ENCODE assay signal across 8 cellular contexts in the genomic region with DNA sequence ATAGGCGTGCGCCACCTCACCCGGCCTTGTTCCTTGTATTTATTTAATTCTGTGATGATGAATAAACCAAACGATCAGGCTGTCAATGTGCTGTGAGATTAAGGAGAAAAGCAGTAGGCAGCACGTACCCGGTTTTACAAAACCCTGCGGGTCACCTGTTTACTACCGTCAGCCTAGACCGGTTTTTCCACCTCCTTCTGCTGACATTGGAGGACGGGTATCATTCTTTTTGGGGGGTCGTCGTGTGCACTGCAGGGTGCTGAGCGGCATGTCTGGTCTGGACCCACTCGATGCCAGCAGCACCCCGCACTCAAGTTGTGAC. TPM values are rescaled to one million over a fixed set of nuclear protein-coding genes. Genes with fewer than 3 reads are reported as not detected.
DNase-seq lines count a peak whose midpoint lies in the region; ATAC-seq and TF ChIP-seq lines count a peak whose summit lies in the region.

No MANE protein-coding gene starts in this region.

- H3K27ac ChIP-seq in 22Rv1 = peak overlapping the region; percentile 98
- peak overlapping the region; percentile 58 for H3K27ac ChIP-seq in HCT116 (ENCODE audit: low read depth, low read length)

- H3K36me3 Mint-ChIP-seq in memory B cell = no peaks in the 10 kb centered on the region

- H4K20me1 ChIP-seq in HCT116 (ENCODE audit: insufficient read depth) = peaks cover 19% of the 10 kb centered on the region; the same call in 1 of the 2 replicates

- TF ChIP-seq RAD21 in HCT116 (IDR thresholded peaks at IDR 0.05; ENCODE audit: low read depth) = no peak

- no TSS peak for BruUV-seq in HCT116 (replicated peaks; lab: Mats Ljungman, UMichigan)

- no peaks in the 10 kb centered on the region for H3K9me3 ChIP-seq in HCT116 (ENCODE audit: control insufficient read depth in 1 of 2, insufficient read depth in 1 of 2, low read depth in 1 of 2, low read length in 2 of 2)

- intact Hi-C loops in HCT116 (cut with micrococcal nuclease) = loop anchor here (10.0 kb wide), 1 partner anchor 132 kb away; a partner anchor contains a TSS

- CTCF ChIA-PET in HCT116 (lab: Charles Lee) = no interaction called here

- H3K9ac ChIP-seq in HCT116 (ENCODE audit: low read length) = peak overlapping the region; percentile 68

- in situ Hi-C loops in astrocyte of the spinal cord (cut with HindIII; ENCODE audit: low sequenced_read_pairs) = no loop called here

- H3K27ac Mint-ChIP-seq in memory B cell = peak overlapping the region; percentile 87

- H3K9me3 Mint-ChIP-seq in memory B cell = no peaks in the 10 kb centered on the region

- H3K4me3 ChIP-seq in HCT116 (replicated peaks in 1 of 2; ENCODE audit: low read depth in 1 of 2, low read length in 2 of 2) = peak overlapping the region; percentile 54 to 61
- peak overlapping the region; percentile 48 for H3K4me3 ChIP-seq in astrocyte of the spinal cord (ENCODE audit: low read depth, low read length)

- TF ChIP-seq POLR2A in HCT116 (IDR thresholded peaks at IDR 0.05; ENCODE audit: borderline replicate concordance, extremely low read depth, insufficient read depth, insufficient read length) = no peak

- H2AFZ ChIP-seq in HCT116 (ENCODE audit: low read depth, low read length, poor library complexity, severe bottlenecking) = no peak overlapping the region

- H3K4me1 ChIP-seq in HCT116 (ENCODE audit: control insufficient read depth in 1 of 2, insufficient read depth in 2 of 2, low read length in 2 of 2) = peaks cover 29 to 57% of the 10 kb centered on the region in 2 experiments

- H3K27me3 Mint-ChIP-seq in memory B cell = peaks cover 13% of the 10 kb centered on the region

- no peaks in the 10 kb centered on the region for H3K9me2 ChIP-seq in HCT116 (ENCODE audit: insufficient read depth)

- peak overlapping the region; percentile 82 for H3K4me3 Mint-ChIP-seq in memory B cell

- ATAC-seq in HCT116 = no peak
- ATAC-seq in memory B cell (ENCODE audit: low read depth) = no peak
- no peak for ATAC-seq in omental fat pad (ENCODE audit: low FRiP score)
- ATAC-seq in GM21360 (IDR thresholded peaks at IDR 0.05; ENCODE audit: unreplicated experiment) = no peak

- TF ChIP-seq CTCF in 22Rv1 (IDR thresholded peaks at IDR 0.05) (no peak), HCT116 (IDR thresholded peaks at IDR 0.05 in 2 of 3, conservative IDR thresholded peaks at IDR 0.05 in 1 of 3; ENCODE audit: borderline replicate concordance in 1 of 3, insufficient read depth in 1 of 3, low read depth in 2 of 3, low read length in 2 of 3) (no peak), astrocyte of the spinal cord (IDR thresholded peaks at IDR 0.05; ENCODE audit: low read depth, low read length) (no peak), omental fat pad (IDR thresholded peaks at IDR 0.05) (no peak)

- H3K4me2 ChIP-seq in HCT116 (ENCODE audit: low read length) = peak overlapping the region; percentile 86

- H3K79me2 ChIP-seq in HCT116 (ENCODE audit: insufficient read depth, low read length) = peaks cover 38% of the 10 kb centered on the region

- peaks cover 2 to 23% of the 10 kb centered on the region in 2 experiments; a peak in 2 of 4 replicates for H3K36me3 ChIP-seq in HCT116 (ENCODE audit: control insufficient read depth in 1 of 2, insufficient read depth in 2 of 2, low read length in 2 of 2)

- H3K27me3 ChIP-seq in HCT116 (ENCODE audit: insufficient read depth, low read length) = no peaks in the 10 kb centered on the region

- DNase-seq in HCT116 (ENCODE audit: low read depth, low spot score) (no peak), astrocyte of the spinal cord (ENCODE audit: low read depth, low spot score) (no peak), memory B cell (ENCODE audit: low spot score in 2 of 2) (no peak), omental fat pad (ENCODE audit: low spot score) (no peak), DMS153 (lab: John Stamatoyannopoulos, UW) (no peak), AG08395 (ENCODE audit: low spot score) (no peak)

- peaks cover 33% of the 10 kb centered on the region for H3K4me1 Mint-ChIP-seq in memory B cell

- POLR2A ChIA-PET in HCT116 (lab: Charles Lee) = no interaction called here

- RAD21 ChIA-PET in HCT116 (lab: Charles Lee; ENCODE audit: low non-redundant PET in 1 of 2, low total read pairs in 2 of 2, uncharacterized antibody in 2 of 2, unreplicated experiment in 2 of 2) = no interaction called here

TF ChIP-seq in HCT116, 20 proteins besides CTCF, POLR2A, EP300 and RAD21:
- TF ChIP-seq CEBPB (IDR thresholded peaks at IDR 0.05; ENCODE audit: low read depth) = no peak
- no peak for TF ChIP-seq EZH2 (IDR thresholded peaks at IDR 0.05)
- TF ChIP-seq EGR1 (IDR thresholded peaks at IDR 0.05; ENCODE audit: low read depth) = no peak
- no peak for TF ChIP-seq SRF (IDR thresholded peaks at IDR 0.05; ENCODE audit: low read depth)
- no peak for TF ChIP-seq POLR2AphosphoS5 (IDR thresholded peaks at IDR 0.05; ENCODE audit: low read depth, low read length)
- TF ChIP-seq, protein P1, sequence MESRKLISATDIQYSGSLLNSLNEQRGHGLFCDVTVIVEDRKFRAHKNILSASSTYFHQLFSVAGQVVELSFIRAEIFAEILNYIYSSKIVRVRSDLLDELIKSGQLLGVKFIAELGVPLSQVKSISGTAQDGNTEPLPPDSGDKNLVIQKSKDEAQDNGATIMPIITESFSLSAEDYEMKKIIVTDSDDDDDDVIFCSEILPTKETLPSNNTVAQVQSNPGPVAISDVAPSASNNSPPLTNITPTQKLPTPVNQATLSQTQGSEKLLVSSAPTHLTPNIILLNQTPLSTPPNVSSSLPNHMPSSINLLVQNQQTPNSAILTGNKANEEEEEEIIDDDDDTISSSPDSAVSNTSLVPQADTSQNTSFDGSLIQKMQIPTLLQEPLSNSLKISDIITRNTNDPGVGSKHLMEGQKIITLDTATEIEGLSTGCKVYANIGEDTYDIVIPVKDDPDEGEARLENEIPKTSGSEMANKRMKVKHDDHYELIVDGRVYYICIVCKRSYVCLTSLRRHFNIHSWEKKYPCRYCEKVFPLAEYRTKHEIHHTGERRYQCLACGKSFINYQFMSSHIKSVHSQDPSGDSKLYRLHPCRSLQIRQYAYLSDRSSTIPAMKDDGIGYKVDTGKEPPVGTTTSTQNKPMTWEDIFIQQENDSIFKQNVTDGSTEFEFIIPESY (IDR thresholded peaks at IDR 0.05; ENCODE audit: extremely low read depth, insufficient replicate concordance, low read length) = no peak

RNA-seq across cellular contexts. Expression of a gene that starts 0.9 kb away (rescaled TPM):
- total RNA-seq in HCT116 (2021; ENCODE audit: unreplicated experiment) (191 TPM), omental fat pad (10 to 100 TPM; 47.3 to 55.7 (median 51.1) TPM)
- polyA plus RNA-seq in HCT116 (2012) = 98.2 and 111 TPM in 2 replicates

RNA-seq across cellular contexts. Expression of a gene that starts 5.1 kb away (rescaled TPM):
- 102 TPM for total RNA-seq in HCT116 (2021; ENCODE audit: unreplicated experiment)
- polyA plus RNA-seq in HCT116 (2012) = 105 and 119 TPM in 2 replicates
- 10 to 100 TPM; 10.8 to 16.2 (median 13.7) TPM for total RNA-seq in omental fat pad

RNA-seq across cellular contexts. Expression of a gene that starts 22.8 kb away (rescaled TPM):
- total RNA-seq in HCT116 (2021; ENCODE audit: unreplicated experiment) (114 TPM), omental fat pad (100 to 1,000 TPM in 3 of 4 donors, 10 to 100 TPM in 1; 80.3 to 121 (median 114) TPM)
- 110 and 137 TPM in 2 replicates for polyA plus RNA-seq in HCT116 (2012)

RNA-seq across cellular contexts. Expression of a gene that starts 31.7 kb away (rescaled TPM):
- total RNA-seq in HCT116 (2021; ENCODE audit: unreplicated experiment) (1,862 TPM), omental fat pad (1,000 to 10,000 TPM; 2,522 to 3,708 (median 2,994) TPM)
- polyA plus RNA-seq in HCT116 (2012) = 2,807 and 2,860 TPM in 2 replicates

RNA-seq across cellular contexts. Expression of a gene that starts 43.5 kb away (rescaled TPM):
- 1.6 TPM for total RNA-seq in HCT116 (2021; ENCODE audit: unreplicated experiment)
- polyA plus RNA-seq in HCT116 (2012) = 0.62 and 0.66 TPM in 2 replicates
- under 1 TPM in 2 of 4 donors, not detected in 2; 0.12 to 0.19 TPM for total RNA-seq in omental fat pad
